In genomic region chr13:39455534-39456175, GRCh38 we compare ENCODE assay signal across 31 cellular contexts.
DNase-seq lines count a peak whose midpoint lies in the region; ATAC-seq and TF ChIP-seq lines count a peak whose summit lies in the region.
"Had no signal": no experiment of that assay in that cellular context is flagged by ENCODE, and none has a peak within 500 bp of the region (broad histone marks: within the 10 kb centered on the region; RNA-seq: fewer than 3 reads in every experiment).

No MANE protein-coding gene starts in this region.

- no peak for DNase-seq in left ventricle myocardium inferior
- no peak for DNase-seq in right atrium auricular region (ENCODE audit: low spot score)
- peak; percentile 34 to 52 for DNase-seq in cardiac fibroblast (ENCODE audit: low read depth in 2 of 2)
- DNase-seq in iris pigment epithelial cell (ENCODE audit: low read depth): peak; percentile 73
- DNase-seq in stimulated activated naive CD4-positive, alpha-beta T cell (lab: John Stamatoyannopoulos, UW): no peak
- DNase-seq in GF-D8 (lab: John Stamatoyannopoulos, UW): no peak
- DNase-seq: activated CD4-positive, alpha-beta memory T cell treated with anti-CD3 and anti-CD28 coated beads, Interleukin-2, amount 10 ng/mL, durations not matched to agents 7 days and 5 days; activated CD8-positive, alpha-beta memory T cell treated with anti-CD3 and anti-CD28 coated beads, Interleukin-2, amount 50 U/mL, for 4 hours; activated naive CD4-positive, alpha-beta T cell treated with anti-CD3 and anti-CD28 coated beads for 36 hours; adrenal gland; AML-193; CD4-positive, alpha-beta T cell; effector CD4-positive, alpha-beta T cell; foreskin fibroblast; H7; head of caudate nucleus; MG63; NCI-H1105 treated with DMSO at 0.1 percent for 48 hours; NCI-H187 treated with DMSO at 0.1 percent for 48 hours; NCI-H524 treated with DMSO at 0.1 percent for 48 hours; pancreas; retina; stimulated activated CD8-positive, alpha-beta memory T cell treated with anti-CD3 and anti-CD28 coated beads, Interleukin-4, amount 100 ng/mL, for 48 hours; stimulated activated naive CD8-positive, alpha-beta T cell treated with anti-CD3 and anti-CD28 coated beads, Interleukin-15, amount 100 ng/mL, for 72 hours; uterus had no signal

- H3K4me3 ChIP-seq in left ventricle myocardium inferior (no peak overlapping the region), right atrium auricular region (no peak overlapping the region), cardiac fibroblast (replicated peaks in 1 of 2; ENCODE audit: low read depth in 2 of 2, low read length in 2 of 2) (no peak overlapping the region)
- H3K4me3 ChIP-seq: A549, adrenal gland, MG63, neural progenitor cell, pancreas, uterus had no signal

- no peak for ATAC-seq in HG02840 (IDR thresholded peaks at IDR 0.05; ENCODE audit: low FRiP score, unreplicated experiment)
- no peak for ATAC-seq in GM18502 (IDR thresholded peaks at IDR 0.05; ENCODE audit: poor library complexity, unreplicated experiment)
- ATAC-seq: A549; pancreas; Right ventricle myocardium inferior; stimulated activated naive CD8-positive, alpha-beta T cell treated with anti-CD3 and anti-CD28 coated beads, Interleukin-15, amount 100 ng/mL, for 72 hours had no signal

- H3K36me3 ChIP-seq in left ventricle myocardium inferior (no peaks in the 10 kb centered on the region), right atrium auricular region (no peaks in the 10 kb centered on the region)
- H3K36me3 ChIP-seq: adrenal gland, MG63, neural progenitor cell, pancreas, uterus had no signal

- TF ChIP-seq CTCF in left ventricle myocardium inferior (IDR thresholded peaks at IDR 0.05; ENCODE audit: borderline replicate concordance) (no peak), right atrium auricular region (IDR thresholded peaks at IDR 0.05) (no peak), cardiac fibroblast (IDR thresholded peaks at IDR 0.05; ENCODE audit: low read depth, low read length) (no peak)

- H3K27me3 ChIP-seq in left ventricle myocardium inferior (ENCODE audit: low read depth) (no peaks in the 10 kb centered on the region), right atrium auricular region (no peaks in the 10 kb centered on the region)
- H3K27me3 ChIP-seq: adrenal gland, MG63, neural progenitor cell, pancreas, uterus had no signal

- H3K9me3 ChIP-seq in left ventricle myocardium inferior (replicated peaks): peaks cover 6% of the 10 kb centered on the region
- H3K9me3 ChIP-seq in right atrium auricular region: no peaks in the 10 kb centered on the region
- H3K9me3 ChIP-seq: A549, adrenal gland, pancreas, uterus had no signal

- intact Hi-C loops in left ventricle myocardium inferior (cut with micrococcal nuclease): no loop called here

- H3K27ac ChIP-seq in left ventricle myocardium inferior (replicated peaks) (peak overlapping the region; percentile 72), right atrium auricular region (peak overlapping the region in 1 of 2 donors; percentile 1)
- H3K27ac ChIP-seq: A549, adrenal gland, KMS-11, neural progenitor cell, pancreas, uterus had no signal

- peaks cover 86% of the 10 kb centered on the region for H3K4me1 ChIP-seq in left ventricle myocardium inferior
- peaks cover 0 to 49% of the 10 kb centered on the region in 2 donors for H3K4me1 ChIP-seq in right atrium auricular region
- H3K4me1 ChIP-seq: A549 had no signal

Comparison
In these comparisons a context has a peak if more than half of its experiments do, and no peak if none do; other contexts are left out.
1. DNase-seq: peak in cardiac fibroblast (2 of 2) and iris pigment epithelial cell (single experiment); none in left ventricle myocardium inferior (single experiment), right atrium auricular region (single experiment), stimulated activated naive CD4-positive, alpha-beta T cell (0 of 6) and GF-D8 (single experiment).